Comparison of ENCODE assay signal across 8 cellular contexts in the genomic region with DNA sequence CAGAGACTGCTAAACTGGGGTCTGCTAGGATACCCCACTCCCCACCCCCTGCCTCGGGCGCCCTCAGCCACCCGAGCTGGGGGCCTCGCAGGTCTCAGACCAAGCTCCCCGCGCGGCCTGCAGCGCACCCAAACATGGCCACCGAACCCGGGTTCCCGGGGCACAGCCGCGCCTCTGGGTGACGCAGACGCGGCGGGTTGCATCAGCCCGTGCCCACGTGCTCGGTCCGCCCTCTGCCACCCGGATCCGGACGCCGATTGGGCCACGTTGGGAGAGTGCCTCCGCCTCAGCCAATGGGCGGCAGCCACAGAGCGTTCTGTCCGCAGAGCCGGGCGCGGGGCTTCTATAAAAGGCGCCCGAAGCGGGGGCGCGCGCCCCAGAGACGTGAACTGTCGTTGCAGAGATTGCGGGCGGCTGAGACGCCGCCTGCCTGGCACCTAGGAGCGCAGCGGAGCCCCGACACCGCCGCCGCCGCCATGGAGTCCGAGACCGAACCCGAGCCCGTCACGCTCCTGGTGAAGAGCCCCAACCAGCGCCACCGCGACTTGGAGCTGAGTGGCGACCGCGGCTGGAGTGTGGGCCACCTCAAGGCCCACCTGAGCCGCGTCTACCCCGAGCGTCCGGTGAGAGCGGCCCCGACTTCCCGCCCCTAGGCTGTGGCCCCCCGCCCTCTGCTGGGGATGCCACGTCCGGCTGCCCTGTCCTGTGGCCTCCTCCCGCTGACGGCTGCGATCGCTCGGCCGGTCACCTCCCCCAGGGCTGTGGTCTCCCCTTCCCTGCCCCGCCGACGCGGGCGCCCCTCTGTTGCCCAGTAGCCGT. TPM values are rescaled to one million over a fixed set of nuclear protein-coding genes. Genes with fewer than 3 reads are reported as not detected.
DNase-seq lines count a peak whose midpoint lies in the region; ATAC-seq, FAIRE-seq and TF ChIP-seq lines count a peak whose summit lies in the region.

A gene with protein sequence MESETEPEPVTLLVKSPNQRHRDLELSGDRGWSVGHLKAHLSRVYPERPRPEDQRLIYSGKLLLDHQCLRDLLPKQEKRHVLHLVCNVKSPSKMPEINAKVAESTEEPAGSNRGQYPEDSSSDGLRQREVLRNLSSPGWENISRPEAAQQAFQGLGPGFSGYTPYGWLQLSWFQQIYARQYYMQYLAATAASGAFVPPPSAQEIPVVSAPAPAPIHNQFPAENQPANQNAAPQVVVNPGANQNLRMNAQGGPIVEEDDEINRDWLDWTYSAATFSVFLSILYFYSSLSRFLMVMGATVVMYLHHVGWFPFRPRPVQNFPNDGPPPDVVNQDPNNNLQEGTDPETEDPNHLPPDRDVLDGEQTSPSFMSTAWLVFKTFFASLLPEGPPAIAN (plus strand): TSS at position 374 of the 819 bp plus-strand sequence. CDS start 103 bp downstream, at position 477.

- peak; percentile 99 for DNase-seq in 8988T
- DNase-seq in NCI-H2107 treated with DMSO at 0.1 percent for 48 hours (lab: John Stamatoyannopoulos, UW; ENCODE audit: unreplicated experiment) = peak; percentile 96
- DNase-seq in body of pancreas = peak; percentile 99
- peak; percentile 62 for DNase-seq in iPS DF 4.7 (ENCODE audit: extremely low read depth, low spot score)
- DNase-seq in gastrocnemius medialis = peak; percentile 98 to 99

- intact Hi-C loops in body of pancreas (cut with DNase I) = no loop called here
- intact Hi-C loops in gastrocnemius medialis (cut with DNase I; ENCODE audit: low total_unique reads) = loop anchor here (1.0 to 10.0 kb wide), 9 partner anchors 55 to 515 kb away; a partner anchor contains a TSS

- peak; percentile 45 for FAIRE-seq in TTC549 (lab: Jason Lieb, UNC)

- TF ChIP-seq POLR2A in body of pancreas (IDR thresholded peaks at IDR 0.05) (peak; percentile 96 to 99 (median 99)), gastrocnemius medialis (IDR thresholded peaks at IDR 0.05) (peak; percentile 95 to 100)

- TF ChIP-seq CTCF in body of pancreas (IDR thresholded peaks at IDR 0.05) (peak in 2 of 7 experiments; percentile 15 to 18), gastrocnemius medialis (IDR thresholded peaks at IDR 0.05 in 4 of 5, conservative IDR thresholded peaks at IDR 0.05 in 1 of 5) (peak in 2 of 5 experiments; percentile 10 to 25)

- H3K27ac ChIP-seq in body of pancreas = peak within 1 kb of the TSS; percentile 97 to 99 (median 98)
- H3K27ac ChIP-seq in gastrocnemius medialis = peak within 1 kb of the TSS; percentile 96 to 100 (median 98)

- H3K4me3 ChIP-seq in body of pancreas (peak within 1 kb of the TSS; percentile 76 to 95), gastrocnemius medialis (peak within 1 kb of the TSS; percentile 84 to 99 (median 93))

- H3K27me3 ChIP-seq in body of pancreas (no peaks in the 10 kb centered on the region), gastrocnemius medialis (no peaks in the 10 kb centered on the region)

- ATAC-seq in GM18520 (IDR thresholded peaks at IDR 0.05; ENCODE audit: unreplicated experiment) (peak; percentile 81), HG03064 (IDR thresholded peaks at IDR 0.05; ENCODE audit: low read depth, unreplicated experiment) (peak; percentile 72), body of pancreas (peak; percentile 92), gastrocnemius medialis (peak; percentile 77 to 83)

- H3K9me3 ChIP-seq in body of pancreas (no peaks in the 10 kb centered on the region), gastrocnemius medialis (no peaks in the 10 kb centered on the region)

- H3K36me3 ChIP-seq in body of pancreas (replicated peaks in 1 of 2; ENCODE audit: insufficient read depth in 1 of 2, low read depth in 2 of 2) (peaks cover 0 to 3% of the 10 kb centered on the region in 2 donors), gastrocnemius medialis (peaks cover 0 to 19% of the 10 kb centered on the region in 2 donors)

- in situ Hi-C loops in gastrocnemius medialis (cut with MboI; ENCODE audit: low sequenced_read_pairs in 4 of 4) = no loop called here

- WGBS in body of pancreas, 2 donors = 0 to 1% methylated on average over 23 to 54 of the region's 86 CpGs

- H3K4me1 ChIP-seq in body of pancreas = peaks cover 37% of the 10 kb centered on the region
- peaks cover 30 to 38% of the 10 kb centered on the region in 2 donors for H3K4me1 ChIP-seq in gastrocnemius medialis

RNA-seq across cellular contexts. Expression of the gene that starts here (rescaled TPM):
- 100 to 1,000 TPM; 211 to 293 TPM for total RNA-seq in body of pancreas
- 100 to 1,000 TPM; 110 to 281 (median 125) TPM for total RNA-seq in gastrocnemius medialis

Comparison
In these comparisons a context has a peak if more than half of its experiments do, and no peak if none do; other contexts are left out.
1. Peak in every context shown above with its lines: DNase-seq, ATAC-seq, H3K4me3 ChIP-seq and H3K27ac ChIP-seq.